In genomic region chr3:42066516-42067181, GRCh38 we compare ENCODE assay signal across 9 cellular contexts. TPM values are rescaled to one million over a fixed set of nuclear protein-coding genes. Genes with fewer than 3 reads are reported as not detected.
DNase-seq lines count a peak whose midpoint lies in the region; ATAC-seq and TF ChIP-seq lines count a peak whose summit lies in the region.
"Had no signal": no experiment of that assay in that cellular context is flagged by ENCODE, and none has a peak within 500 bp of the region (broad histone marks: within the 10 kb centered on the region; RNA-seq: fewer than 3 reads in every experiment).

No MANE protein-coding gene starts in this region.

- ATAC-seq in GM18907 (IDR thresholded peaks at IDR 0.05; ENCODE audit: unreplicated experiment): peak; percentile 3

- no peak for TF ChIP-seq POLR2A in sigmoid colon (IDR thresholded peaks at IDR 0.05)

- no peak overlapping the region for H3K9ac ChIP-seq in NT2/D1 (ENCODE audit: insufficient read length, low read depth)

- DNase-seq in NT2/D1 (ENCODE audit: low read depth, low spot score): peak; percentile 74
- DNase-seq in fibroblast of the conjunctiva (ENCODE audit: low read depth): peak; percentile 54
- DNase-seq in sigmoid colon: no peak
- DNase-seq in NOMO-1 treated with dmso at 0.1 percent for 144 hours (lab: John Stamatoyannopoulos, UW; ENCODE audit: unreplicated experiment): no peak
- DNase-seq in DMS114 treated with DMSO at 0.1 percent for 48 hours (lab: John Stamatoyannopoulos, UW; ENCODE audit: unreplicated experiment): no peak
- no peak for DNase-seq in activated CD4-positive, alpha-beta T cell treated with anti-CD3 and anti-CD28 coated beads for 4 hours
- DNase-seq in DMS79 (lab: John Stamatoyannopoulos, UW): no peak
- DNase-seq: cerebellar nuclear complex had no signal

- TF ChIP-seq EP300 in sigmoid colon (IDR thresholded peaks at IDR 0.05): no peak

- no peaks in the 10 kb centered on the region for H3K36me3 ChIP-seq in NT2/D1 (ENCODE audit: insufficient read depth, insufficient read length, low read length)
- H3K36me3 ChIP-seq in sigmoid colon: no peaks in the 10 kb centered on the region

- no peak overlapping the region for H3K4me3 ChIP-seq in NT2/D1 (ENCODE audit: insufficient read length, low read depth)
- peak overlapping the region in 1 of 4 donors; percentile 6 for H3K4me3 ChIP-seq in sigmoid colon

- H3K9me3 ChIP-seq in NT2/D1 (ENCODE audit: insufficient read depth, low read length): no peaks in the 10 kb centered on the region
- H3K9me3 ChIP-seq in sigmoid colon: no peaks in the 10 kb centered on the region

- WGBS in sigmoid colon, 2 donors: 52 to 64% methylated on average over 7 of the region's 7 CpGs

- intact Hi-C loops in sigmoid colon (cut with DNase I): no loop called here

- H3K27me3 ChIP-seq in NT2/D1 (ENCODE audit: insufficient read depth, insufficient read length): no peaks in the 10 kb centered on the region
- H3K27me3 ChIP-seq in sigmoid colon: no peaks in the 10 kb centered on the region

- no peak for TF ChIP-seq CTCF in sigmoid colon (IDR thresholded peaks at IDR 0.05)

- peaks cover 16% of the 10 kb centered on the region for H3K4me1 ChIP-seq in NT2/D1 (ENCODE audit: insufficient read depth, insufficient read length)
- H3K4me1 ChIP-seq in sigmoid colon: peaks cover 0 to 78% (median 74%) of the 10 kb centered on the region in 4 donors

- peak overlapping the region; percentile 67 to 93 (median 86) for H3K27ac ChIP-seq in sigmoid colon

RNA-seq across cellular contexts. Expression of gene TRAK1, which starts 24.5 kb away (rescaled TPM):
- 10 to 100 TPM; 17.6 to 42.7 (median 27.2) TPM for total RNA-seq in sigmoid colon
- polyA plus RNA-seq in sigmoid colon: 10 to 100 TPM; 31.8 to 39.5 (median 37.9) TPM

Comparison
In these comparisons a context has a peak if more than half of its experiments do, and no peak if none do; other contexts are left out.
1. DNase-seq: peak in NT2/D1 (single experiment) and fibroblast of the conjunctiva (single experiment); none in sigmoid colon (single experiment), NOMO-1 treated with dmso at 0.1 percent for 144 hours (single experiment), DMS114 treated with DMSO at 0.1 percent for 48 hours (single experiment), activated CD4-positive, alpha-beta T cell treated with anti-CD3 and anti-CD28 coated beads for 4 hours (0 of 2) and DMS79 (single experiment).